Comparison of ENCODE assay signal across 8 cellular contexts in genomic region chr2:143686585-143687164, GRCh38.
DNase-seq lines count a peak whose midpoint lies in the region; ATAC-seq, FAIRE-seq and TF ChIP-seq lines count a peak whose summit lies in the region.

No MANE protein-coding gene starts in this region.

- no peak overlapping the region for H2AFZ ChIP-seq in DND-41 (ENCODE audit: low read depth, low read length)

- TF ChIP-seq POLR2A in H54 (IDR thresholded peaks at IDR 0.05; ENCODE audit: low read depth, low read length): no peak

- TF ChIP-seq CTCF in DND-41 (IDR thresholded peaks at IDR 0.05; ENCODE audit: borderline replicate concordance, extremely low read depth, low read length, poor library complexity, severe bottlenecking): peak; percentile 54

- ATAC-seq in DND-41 (ENCODE audit: insufficient read depth, low read depth): no peak

- no peak overlapping the region for H3K9ac ChIP-seq in DND-41 (ENCODE audit: low read depth, low read length)

- no peaks in the 10 kb centered on the region for H3K27me3 ChIP-seq in DND-41 (ENCODE audit: insufficient read depth, low read length, poor library complexity)

- no peaks in the 10 kb centered on the region for H4K20me1 ChIP-seq in DND-41 (ENCODE audit: insufficient read depth, low read length)

- no peak overlapping the region for H3K4me2 ChIP-seq in DND-41 (ENCODE audit: insufficient read depth, low read length)

- no peaks in the 10 kb centered on the region for H3K79me2 ChIP-seq in DND-41 (ENCODE audit: insufficient read depth, low read length)

- no peak overlapping the region for H3K27ac ChIP-seq in DND-41 (ENCODE audit: low read length)

- no peak for DNase-seq in DND-41
- peak; percentile 9 for DNase-seq in H54 (ENCODE audit: insufficient read length, low spot score)
- DNase-seq in RCC 7860 (ENCODE audit: low spot score): peak; percentile 35
- peak; percentile 63 for DNase-seq in fibroblast of peridontal ligament (ENCODE audit: extremely low read depth)
- DNase-seq in renal cortical epithelial cell (ENCODE audit: low read depth): peak; percentile 52
- DNase-seq in C1 segment of cervical spinal cord (lab: John Stamatoyannopoulos, UW): no peak
- no peak for DNase-seq in H4 (ENCODE audit: low spot score)
- no peak for DNase-seq in stimulated activated naive CD4-positive, alpha-beta T cell treated with Interleukin-2 at 50 U/mL for 16 hours (lab: John Stamatoyannopoulos, UW)

- no peak overlapping the region for H3K4me3 ChIP-seq in DND-41 (ENCODE audit: low read depth in 1 of 2, low read length in 2 of 2)

- FAIRE-seq in H54 (lab: Jason Lieb, UNC) (peak; percentile 80), RCC 7860 (lab: Jason Lieb, UNC) (peak; percentile 67)

- peaks cover 22% of the 10 kb centered on the region; the same call in 1 of the 2 replicates for H3K36me3 ChIP-seq in DND-41 (ENCODE audit: insufficient read depth, low read length)

- H3K9me3 ChIP-seq in DND-41 (ENCODE audit: insufficient read depth, low read length, severe bottlenecking): no peaks in the 10 kb centered on the region

- no peaks in the 10 kb centered on the region for H3K4me1 ChIP-seq in DND-41 (ENCODE audit: insufficient read depth, low read length)

Comparison
In these comparisons a context has a peak if more than half of its experiments do, and no peak if none do; other contexts are left out.
1. DNase-seq: peak in H54 (single experiment), RCC 7860 (single experiment), fibroblast of peridontal ligament (single experiment) and renal cortical epithelial cell (single experiment); none in DND-41 (single experiment), C1 segment of cervical spinal cord (0 of 14), H4 (single experiment) and stimulated activated naive CD4-positive, alpha-beta T cell treated with Interleukin-2 at 50 U/mL for 16 hours (single experiment).